8 cellular contexts compared by ENCODE assay signal in genomic region chr10:47894571-47894970, GRCh38. TPM values are rescaled to one million over a fixed set of nuclear protein-coding genes. Genes with fewer than 3 reads are reported as not detected.
"Had no signal": no experiment of that assay in that cellular context is flagged by ENCODE, and none has a peak within 500 bp of the region (broad histone marks: within the 10 kb centered on the region; RNA-seq: fewer than 3 reads in every experiment).

No MANE protein-coding gene starts in this region.

RNA-seq across cellular contexts. Expression of gene NPY4R2, which starts 23.9 kb away (rescaled TPM):
- total RNA-seq: activated CD4-positive, alpha-beta memory T cell treated with anti-CD3 and anti-CD28 coated beads, Interleukin-2, amount 10 ng/mL, durations not matched to agents 7 days and 5 days; activated CD8-positive, alpha-beta memory T cell treated with anti-CD3 and anti-CD28 coated beads, Interleukin-2, amount 10 ng/mL, durations not matched to agents 7 days and 5 days; MCF 10A; OCI-LY7; PC-9; SJCRH30; T-helper 1 cell treated with Interleukin-12 subunit alpha and Interleukin-12 subunit beta and Interleukin-4 antibody, amounts not matched to agents 30 ng/mL and 1 ng/mL, for 36 hours; T-helper 2 cell treated with Interferon-gamma antibody and Interleukin-4, amounts not matched to agents 100 ng/mL and 5 ng/mL, for 36 hours had no signal
